In genomic region chr5:65832603-65833228, GRCh38 we compare ENCODE assay signal across 23 cellular contexts.
DNase-seq lines count a peak whose midpoint lies in the region; ATAC-seq and TF ChIP-seq lines count a peak whose summit lies in the region.
"Had no signal": no experiment of that assay in that cellular context is flagged by ENCODE, and none has a peak within 500 bp of the region (broad histone marks: within the 10 kb centered on the region; RNA-seq: fewer than 3 reads in every experiment).

No MANE protein-coding gene starts in this region.

- H3K27ac ChIP-seq in right cardiac atrium (ENCODE audit: low read length), result no peak overlapping the region
- peak overlapping the region in 1 of 2 donors; percentile 15 for H3K27ac ChIP-seq in right atrium auricular region
- H3K27ac ChIP-seq in foreskin keratinocyte, result no peak overlapping the region
- H3K27ac ChIP-seq in CD8-positive, alpha-beta T cell (ENCODE audit: low read depth, low read length), result no peak overlapping the region
- H3K27ac ChIP-seq: body of pancreas, parathyroid adenoma, thoracic aorta had no signal

- no peak overlapping the region for H3K27ac Mint-ChIP-seq in CD8-positive, alpha-beta T cell
- H3K27ac Mint-ChIP-seq: activated CD8-positive, alpha-beta memory T cell treated with anti-CD3 and anti-CD28 coated beads, Interleukin-2, amount 10 ng/mL, durations not matched to agents 7 days and 5 days; activated naive CD8-positive, alpha-beta T cell; activated T-helper 1 cell treated with anti-CD3 and anti-CD28 coated beads, Interleukin-12 subunit alpha, Interleukin-12 subunit beta, Interleukin-2, Interleukin-4 antibody, amounts not matched to agents 30 ng/mL and 10 ng/mL and 1 ng/mL, durations not matched to agents 14 hours and 24 hours and 36 hours; CD14-positive monocyte; dendritic cell treated with granulocyte-macrophage colony-stimulating factor and Interleukin-4, amounts not matched to agents 40 ng/mL and 50 ng/mL, for 4 days; natural killer cell had no signal

- no peaks in the 10 kb centered on the region for H3K9me3 Mint-ChIP-seq in CD8-positive, alpha-beta T cell
- H3K9me3 Mint-ChIP-seq: activated T-helper 1 cell treated with anti-CD3 and anti-CD28 coated beads, Interleukin-12 subunit alpha, Interleukin-12 subunit beta, Interleukin-2, Interleukin-4 antibody, amounts not matched to agents 30 ng/mL and 10 ng/mL and 1 ng/mL, durations not matched to agents 14 hours and 24 hours and 36 hours; CD14-positive monocyte; dendritic cell treated with granulocyte-macrophage colony-stimulating factor and Interleukin-4, amounts not matched to agents 40 ng/mL and 50 ng/mL, for 4 days; natural killer cell had no signal

- intact Hi-C loops in right cardiac atrium (cut with DNase I), result no loop called here
- intact Hi-C loops in CD8-positive, alpha-beta T cell (cut with DNase I, micrococcal nuclease), result no loop called here

- DNase-seq in right cardiac atrium, result no peak
- DNase-seq in right atrium auricular region (ENCODE audit: low spot score), result no peak
- peak; percentile 36 for DNase-seq in NCI-H524 treated with DMSO at 0.1 percent for 48 hours (lab: John Stamatoyannopoulos, UW)
- DNase-seq in foreskin keratinocyte, result peak; percentile 29 to 36
- DNase-seq in CD8-positive, alpha-beta T cell, result no peak
- no peak for DNase-seq in hippocampal formation (lab: John Stamatoyannopoulos, UW)
- DNase-seq in effector CD4-positive, alpha-beta T cell, result no peak
- DNase-seq: activated CD4-positive, alpha-beta T cell treated with anti-CD3 and anti-CD28 coated beads for 48 hours; activated CD8-positive, alpha-beta memory T cell treated with anti-CD3 and anti-CD28 coated beads, Interleukin-2, amount 10 ng/mL, durations not matched to agents 7 days and 5 days; body of pancreas; foreskin fibroblast; islet precursor cell; KG1; mesendoderm; natural killer cell; NCI-H1694 treated with DMSO at 0.1 percent for 48 hours; T-helper 1 cell had no signal

- H3K9me3 ChIP-seq in right cardiac atrium (ENCODE audit: control insufficient read depth, low read length) (no peaks in the 10 kb centered on the region), right atrium auricular region (no peaks in the 10 kb centered on the region)
- H3K9me3 ChIP-seq in CD8-positive, alpha-beta T cell (ENCODE audit: low read length), result no peaks in the 10 kb centered on the region
- H3K9me3 ChIP-seq: body of pancreas, thoracic aorta had no signal

- POLR2A ChIA-PET in CD8-positive, alpha-beta T cell (lab: Charles Lee), result no interaction called here

- H3K36me3 ChIP-seq in right atrium auricular region, result no peaks in the 10 kb centered on the region
- H3K36me3 ChIP-seq in CD8-positive, alpha-beta T cell (ENCODE audit: insufficient read depth, low read length), result no peaks in the 10 kb centered on the region
- H3K36me3 ChIP-seq: thoracic aorta had no signal

- H3K27me3 ChIP-seq in right cardiac atrium (ENCODE audit: control insufficient read depth, insufficient read depth) (no peaks in the 10 kb centered on the region), right atrium auricular region (no peaks in the 10 kb centered on the region), foreskin keratinocyte (no peaks in the 10 kb centered on the region)
- no peaks in the 10 kb centered on the region for H3K27me3 ChIP-seq in CD8-positive, alpha-beta T cell (ENCODE audit: insufficient read depth, low read length)
- H3K27me3 ChIP-seq: body of pancreas had no signal

- no peak overlapping the region for H3K4me3 Mint-ChIP-seq in CD8-positive, alpha-beta T cell
- H3K4me3 Mint-ChIP-seq: activated CD8-positive, alpha-beta memory T cell treated with anti-CD3 and anti-CD28 coated beads, Interleukin-2, amount 10 ng/mL, durations not matched to agents 7 days and 5 days; activated naive CD8-positive, alpha-beta T cell; activated T-helper 1 cell treated with anti-CD3 and anti-CD28 coated beads, Interleukin-12 subunit alpha, Interleukin-12 subunit beta, Interleukin-2, Interleukin-4 antibody, amounts not matched to agents 30 ng/mL and 10 ng/mL and 1 ng/mL, durations not matched to agents 14 hours and 24 hours and 36 hours; CD14-positive monocyte; dendritic cell treated with granulocyte-macrophage colony-stimulating factor and Interleukin-4, amounts not matched to agents 40 ng/mL and 50 ng/mL, for 4 days; natural killer cell had no signal

- WGBS in right cardiac atrium, result 46% methylated on average over 2 of the region's 2 CpGs

- H3K4me1 ChIP-seq in right cardiac atrium (ENCODE audit: control insufficient read depth, insufficient read depth, low read length) (no peaks in the 10 kb centered on the region), right atrium auricular region (peaks cover 0 to 14% of the 10 kb centered on the region in 2 donors), foreskin keratinocyte (no peaks in the 10 kb centered on the region)
- H3K4me1 ChIP-seq in CD8-positive, alpha-beta T cell (ENCODE audit: insufficient read depth, low read length), result no peaks in the 10 kb centered on the region
- H3K4me1 ChIP-seq: body of pancreas, parathyroid adenoma had no signal

- H3K4me1 Mint-ChIP-seq in CD8-positive, alpha-beta T cell (ENCODE audit: low read depth), result no peaks in the 10 kb centered on the region
- H3K4me1 Mint-ChIP-seq: activated CD8-positive, alpha-beta memory T cell treated with anti-CD3 and anti-CD28 coated beads, Interleukin-2, amount 10 ng/mL, durations not matched to agents 7 days and 5 days; CD14-positive monocyte; natural killer cell had no signal

- ATAC-seq in right cardiac atrium (peak; percentile 50 to 53), foreskin keratinocyte (no peak)
- ATAC-seq in CD8-positive, alpha-beta T cell, result no peak
- ATAC-seq: activated CD8-positive, alpha-beta memory T cell treated with anti-CD3 and anti-CD28 coated beads, Interleukin-2, amount 10 ng/mL, durations not matched to agents 7 days and 5 days; body of pancreas; natural killer cell had no signal

- no peak overlapping the region for H3K4me3 ChIP-seq in right cardiac atrium (ENCODE audit: low read length)
- no peak overlapping the region for H3K4me3 ChIP-seq in right atrium auricular region
- no peak overlapping the region for H3K4me3 ChIP-seq in CD8-positive, alpha-beta T cell (ENCODE audit: low read depth, low read length)
- H3K4me3 ChIP-seq: body of pancreas, thoracic aorta had no signal

- H3K36me3 Mint-ChIP-seq in CD8-positive, alpha-beta T cell, result no peaks in the 10 kb centered on the region
- H3K36me3 Mint-ChIP-seq: activated CD8-positive, alpha-beta memory T cell treated with anti-CD3 and anti-CD28 coated beads, Interleukin-2, amount 10 ng/mL, durations not matched to agents 7 days and 5 days; natural killer cell had no signal

- no peaks in the 10 kb centered on the region for H3K27me3 Mint-ChIP-seq in CD8-positive, alpha-beta T cell (ENCODE audit: low read depth)
- H3K27me3 Mint-ChIP-seq: activated CD8-positive, alpha-beta memory T cell treated with anti-CD3 and anti-CD28 coated beads, Interleukin-2, amount 10 ng/mL, durations not matched to agents 7 days and 5 days; activated naive CD8-positive, alpha-beta T cell; dendritic cell treated with granulocyte-macrophage colony-stimulating factor and Interleukin-4, amounts not matched to agents 40 ng/mL and 50 ng/mL, for 4 days had no signal

- CTCF ChIA-PET in CD8-positive, alpha-beta T cell (lab: Charles Lee), result interaction anchor here (0.6 kb wide), 1 partner anchor 12 kb away, joined by 3 read pairs; no protein-coding TSS in a partner anchor

- TF ChIP-seq CTCF in right atrium auricular region (IDR thresholded peaks at IDR 0.05) (no peak), foreskin keratinocyte (conservative IDR thresholded peaks at IDR 0.05) (no peak)
- TF ChIP-seq CTCF in CD8-positive, alpha-beta T cell (IDR thresholded peaks at IDR 0.05), result no peak

Comparison
In these comparisons a context has a peak if more than half of its experiments do, and no peak if none do; other contexts are left out.
1. ATAC-seq: peak in right cardiac atrium (2 of 2); none in foreskin keratinocyte (single experiment) and CD8-positive, alpha-beta T cell (single experiment).
2. DNase-seq: peak in NCI-H524 treated with DMSO at 0.1 percent for 48 hours (single experiment) and foreskin keratinocyte (2 of 2); none in right cardiac atrium (0 of 3), right atrium auricular region (single experiment), CD8-positive, alpha-beta T cell (0 of 7), hippocampal formation (0 of 2) and effector CD4-positive, alpha-beta T cell (single experiment).